In genomic region chr11:96122601-96123044, GRCh38 we compare ENCODE assay signal across 13 cellular contexts.
DNase-seq lines count a peak whose midpoint lies in the region; ATAC-seq and TF ChIP-seq lines count a peak whose summit lies in the region.
"Had no signal": no experiment of that assay in that cellular context is flagged by ENCODE, and none has a peak within 500 bp of the region (broad histone marks: within the 10 kb centered on the region; RNA-seq: fewer than 3 reads in every experiment).

No MANE protein-coding gene starts in this region.

- H3K36me3 ChIP-seq in naive thymus-derived CD4-positive, alpha-beta T cell (ENCODE audit: control insufficient read depth in 2 of 3, insufficient read depth in 3 of 3, low read length in 3 of 3) = peaks cover 0 to 20% (median 0%) of the 10 kb centered on the region in 3 experiments

- POLR2A ChIA-PET in naive thymus-derived CD4-positive, alpha-beta T cell (lab: Charles Lee) = interaction anchor here (0.6 kb wide), 1 partner anchor 10 kb away, joined by 3 read pairs; no protein-coding TSS in a partner anchor

- peaks cover 17 to 21% of the 10 kb centered on the region in 2 donors for H3K4me1 ChIP-seq in naive thymus-derived CD4-positive, alpha-beta T cell (ENCODE audit: control insufficient read depth in 2 of 2, insufficient read depth in 2 of 2, low read length in 2 of 2)

- H3K27me3 ChIP-seq in naive thymus-derived CD4-positive, alpha-beta T cell (ENCODE audit: control insufficient read depth in 2 of 2, insufficient read depth in 2 of 2, low read length in 2 of 2) = no peaks in the 10 kb centered on the region

- ATAC-seq in naive thymus-derived CD4-positive, alpha-beta T cell = no peak
- no peak for ATAC-seq in GM19395 (IDR thresholded peaks at IDR 0.05; ENCODE audit: unreplicated experiment)
- ATAC-seq: HCT116, natural killer cell had no signal

- TF ChIP-seq CTCF in brain (conservative IDR thresholded peaks at IDR 0.05) (no peak), CD14-positive monocyte (IDR thresholded peaks at IDR 0.05) (no peak)

- peaks cover 2% of the 10 kb centered on the region for H3K27me3 Mint-ChIP-seq in brain
- no peaks in the 10 kb centered on the region for H3K27me3 Mint-ChIP-seq in naive thymus-derived CD4-positive, alpha-beta T cell
- peaks cover 0 to 3% (median 0%) of the 10 kb centered on the region in 3 donors for H3K27me3 Mint-ChIP-seq in CD14-positive monocyte (ENCODE audit: low read depth in 3 of 3)
- H3K27me3 Mint-ChIP-seq: activated CD4-positive, alpha-beta memory T cell treated with anti-CD3 and anti-CD28 coated beads for 36 hours; CD8-positive, alpha-beta memory T cell had no signal

- H3K27ac ChIP-seq in naive thymus-derived CD4-positive, alpha-beta T cell (ENCODE audit: low read depth, low read length) = no peak overlapping the region
- H3K27ac ChIP-seq: skin epidermis had no signal

- DNase-seq in EL (peak; percentile 38), NCI-H2107 treated with DMSO at 0.1 percent for 48 hours (lab: John Stamatoyannopoulos, UW; ENCODE audit: unreplicated experiment) (peak; percentile 95), D341Med (ENCODE audit: low spot score) (no peak), CD14-positive monocyte (ENCODE audit: low spot score) (no peak), COR-L47 (lab: John Stamatoyannopoulos, UW) (no peak)
- DNase-seq in naive thymus-derived CD4-positive, alpha-beta T cell = no peak
- DNase-seq: activated CD4-positive, alpha-beta memory T cell treated with anti-CD3 and anti-CD28 coated beads for 36 hours; natural killer cell had no signal

- no peaks in the 10 kb centered on the region for H3K9me3 ChIP-seq in naive thymus-derived CD4-positive, alpha-beta T cell (ENCODE audit: control insufficient read depth in 2 of 3, low read length in 3 of 3)

- H3K36me3 Mint-ChIP-seq in brain (no peaks in the 10 kb centered on the region), CD14-positive monocyte (peaks cover 0 to 4% of the 10 kb centered on the region in 2 donors)
- H3K36me3 Mint-ChIP-seq in naive thymus-derived CD4-positive, alpha-beta T cell = peaks cover 8 to 70% (median 61%) of the 10 kb centered on the region in 5 donors
- H3K36me3 Mint-ChIP-seq: natural killer cell had no signal

- intact Hi-C loops in naive thymus-derived CD4-positive, alpha-beta T cell (cut with micrococcal nuclease) = no loop called here
- intact Hi-C loops in CD14-positive monocyte (cut with micrococcal nuclease) = no loop called here

- H3K4me1 Mint-ChIP-seq in brain = peaks cover 57% of the 10 kb centered on the region
- peaks cover 22 to 87% (median 67%) of the 10 kb centered on the region in 7 donors for H3K4me1 Mint-ChIP-seq in naive thymus-derived CD4-positive, alpha-beta T cell
- peaks cover 2% of the 10 kb centered on the region for H3K4me1 Mint-ChIP-seq in CD14-positive monocyte

- no peak overlapping the region for H3K4me3 ChIP-seq in naive thymus-derived CD4-positive, alpha-beta T cell (ENCODE audit: low read length)
- H3K4me3 ChIP-seq: skin epidermis had no signal

- H3K27ac Mint-ChIP-seq in brain (peak overlapping the region in 3 of 5 experiments; percentile 39 to 47 (median 45)), CD14-positive monocyte (no peak overlapping the region)
- H3K27ac Mint-ChIP-seq in naive thymus-derived CD4-positive, alpha-beta T cell = peak overlapping the region in 5 of 9 donors; percentile 46 to 84 (median 58)
- H3K27ac Mint-ChIP-seq: activated CD4-positive, alpha-beta memory T cell treated with anti-CD3 and anti-CD28 coated beads for 36 hours; natural killer cell had no signal

- no peaks in the 10 kb centered on the region for H3K9me3 Mint-ChIP-seq in brain
- peaks cover 0 to 8% (median 0%) of the 10 kb centered on the region in 11 donors for H3K9me3 Mint-ChIP-seq in naive thymus-derived CD4-positive, alpha-beta T cell
- no peaks in the 10 kb centered on the region for H3K9me3 Mint-ChIP-seq in CD14-positive monocyte
- H3K9me3 Mint-ChIP-seq: activated CD4-positive, alpha-beta memory T cell treated with anti-CD3 and anti-CD28 coated beads for 36 hours; CD8-positive, alpha-beta memory T cell; natural killer cell had no signal

- CTCF ChIA-PET in naive thymus-derived CD4-positive, alpha-beta T cell (lab: Charles Lee) = interaction anchor here (0.7 kb wide), 1 partner anchor 214 kb away, joined by 3 read pairs; no protein-coding TSS in a partner anchor

- H3K4me3 Mint-ChIP-seq in brain (no peak overlapping the region), CD14-positive monocyte (no peak overlapping the region)
- H3K4me3 Mint-ChIP-seq in naive thymus-derived CD4-positive, alpha-beta T cell = no peak overlapping the region
- H3K4me3 Mint-ChIP-seq: activated CD4-positive, alpha-beta memory T cell treated with anti-CD3 and anti-CD28 coated beads for 36 hours had no signal

Comparison
In these comparisons a context has a peak if more than half of its experiments do, and no peak if none do; other contexts are left out.
1. DNase-seq: peak in EL (single experiment) and NCI-H2107 treated with DMSO at 0.1 percent for 48 hours (single experiment); none in naive thymus-derived CD4-positive, alpha-beta T cell (0 of 9), D341Med (single experiment), CD14-positive monocyte (single experiment) and COR-L47 (single experiment).
2. H3K27ac Mint-ChIP-seq: peak in brain (3 of 5) and naive thymus-derived CD4-positive, alpha-beta T cell (5 of 9); none in CD14-positive monocyte (0 of 7).